15 cellular contexts compared by ENCODE assay signal in genomic region chr12:108131657-108132126, GRCh38. TPM values are rescaled to one million over a fixed set of nuclear protein-coding genes. Genes with fewer than 3 reads are reported as not detected.
DNase-seq lines count a peak whose midpoint lies in the region; ATAC-seq and TF ChIP-seq lines count a peak whose summit lies in the region.
"Had no signal": no experiment of that assay in that cellular context is flagged by ENCODE, and none has a peak within 500 bp of the region (broad histone marks: within the 10 kb centered on the region; RNA-seq: fewer than 3 reads in every experiment).

No MANE protein-coding gene starts in this region.

- peaks cover 0 to 15% (median 7%) of the 10 kb centered on the region in 11 experiments; a peak in 11 of 22 replicates for H4K20me1 ChIP-seq in BLaER1 treated with 17β-estradiol and CSF1 and Interleukin-3, amounts not matched to agents 10 nM and 100 nM
- H4K20me1 ChIP-seq in neural cell (ENCODE audit: insufficient read depth): no peaks in the 10 kb centered on the region

- H3K4me3 Mint-ChIP-seq in activated CD8-positive, alpha-beta T cell treated with anti-CD3 and anti-CD28 coated beads, Interleukin-2, amount 10 ng/mL, durations not matched to agents 7 days and 5 days: no peak overlapping the region
- H3K4me3 Mint-ChIP-seq: CD4-positive, alpha-beta memory T cell had no signal

- no peak overlapping the region for H3K27ac Mint-ChIP-seq in activated CD8-positive, alpha-beta T cell treated with anti-CD3 and anti-CD28 coated beads, Interleukin-2, amount 10 ng/mL, durations not matched to agents 7 days and 5 days
- H3K27ac Mint-ChIP-seq: CD4-positive, alpha-beta memory T cell had no signal

- CTCF ChIA-PET in activated CD8-positive, alpha-beta T cell treated with anti-CD3 and anti-CD28 coated beads, Interleukin-2, amount 10 ng/mL, durations not matched to agents 7 days and 5 days (lab: Charles Lee): no interaction called here

- H3K9ac ChIP-seq in BLaER1 treated with 17β-estradiol and CSF1 and Interleukin-3, amounts not matched to agents 10 nM and 100 nM: no peak overlapping the region
- H3K9ac ChIP-seq in neural cell (ENCODE audit: low read length): peak overlapping the region; percentile 13

- TF ChIP-seq RAD21 in neural cell (conservative IDR thresholded peaks at IDR 0.05): no peak

- H3K9me3 Mint-ChIP-seq in activated CD8-positive, alpha-beta T cell treated with anti-CD3 and anti-CD28 coated beads, Interleukin-2, amount 10 ng/mL, durations not matched to agents 7 days and 5 days (ENCODE audit: insufficient read depth): no peaks in the 10 kb centered on the region

- no peak for TF ChIP-seq EP300 in neural cell (conservative IDR thresholded peaks at IDR 0.05; ENCODE audit: poor library complexity, severe bottlenecking)

- no peak overlapping the region for H3K4me3 ChIP-seq in BLaER1 treated with 17β-estradiol and CSF1 and Interleukin-3, amounts not matched to agents 10 nM and 100 nM
- H3K4me3 ChIP-seq in dorsolateral prefrontal cortex (peak overlapping the region in 57 of 59 donors; percentile 14 to 76 (median 60)), neural cell (ENCODE audit: low read length) (peak overlapping the region; percentile 85)
- H3K4me3 ChIP-seq: HAP-1, SK-N-MC had no signal

- H3K36me3 ChIP-seq in BLaER1 treated with 17β-estradiol and CSF1 and Interleukin-3, amounts not matched to agents 10 nM and 100 nM: no peaks in the 10 kb centered on the region
- H3K36me3 ChIP-seq in neural cell (ENCODE audit: insufficient read depth, low read length): no peaks in the 10 kb centered on the region
- H3K36me3 ChIP-seq: HAP-1 had no signal

- no peak overlapping the region for H3K27ac ChIP-seq in BLaER1 treated with 17β-estradiol and CSF1 and Interleukin-3, amounts not matched to agents 10 nM and 100 nM
- H3K27ac ChIP-seq in dorsolateral prefrontal cortex: peak overlapping the region in 5 of 59 donors; percentile 3 to 91 (median 21)
- no peak overlapping the region for H3K27ac ChIP-seq in neural cell (ENCODE audit: low read length)
- H3K27ac ChIP-seq: SK-N-MC had no signal

- peaks cover 54% of the 10 kb centered on the region for H3K27me3 Mint-ChIP-seq in activated CD8-positive, alpha-beta T cell treated with anti-CD3 and anti-CD28 coated beads, Interleukin-2, amount 10 ng/mL, durations not matched to agents 7 days and 5 days (ENCODE audit: low read depth)

- POLR2A ChIA-PET in activated CD8-positive, alpha-beta T cell treated with anti-CD3 and anti-CD28 coated beads, Interleukin-2, amount 10 ng/mL, durations not matched to agents 7 days and 5 days (lab: Charles Lee): no interaction called here

- no peaks in the 10 kb centered on the region for H3K79me2 ChIP-seq in neural cell (replicated peaks; ENCODE audit: insufficient read depth, low read length)

- peaks cover 34 to 53% (median 47%) of the 10 kb centered on the region in 11 experiments for H3K27me3 ChIP-seq in BLaER1 treated with 17β-estradiol and CSF1 and Interleukin-3, amounts not matched to agents 10 nM and 100 nM
- H3K27me3 ChIP-seq in dorsolateral prefrontal cortex: peaks cover 0 to 33% (median 5%) of the 10 kb centered on the region in 45 donors
- no peaks in the 10 kb centered on the region for H3K27me3 ChIP-seq in neural cell (ENCODE audit: insufficient read depth, low read depth, low read length)

- H3K4me1 Mint-ChIP-seq in activated CD8-positive, alpha-beta T cell treated with anti-CD3 and anti-CD28 coated beads, Interleukin-2, amount 10 ng/mL, durations not matched to agents 7 days and 5 days (ENCODE audit: low read depth): no peaks in the 10 kb centered on the region

- H2AFZ ChIP-seq in neural cell (ENCODE audit: low read depth, low read length): no peak overlapping the region

- peak overlapping the region in 8 of 11 experiments; percentile 1 to 28 (median 14); a peak in 4 of 22 replicates for H3K4me2 ChIP-seq in BLaER1 treated with 17β-estradiol and CSF1 and Interleukin-3, amounts not matched to agents 10 nM and 100 nM
- peak overlapping the region; percentile 34 for H3K4me2 ChIP-seq in neural cell (ENCODE audit: low read length)

- no peaks in the 10 kb centered on the region for H3K9me3 ChIP-seq in BLaER1 treated with 17β-estradiol and CSF1 and Interleukin-3, amounts not matched to agents 10 nM and 100 nM (replicated peaks in 1 of 11)
- no peaks in the 10 kb centered on the region for H3K9me3 ChIP-seq in neural cell (ENCODE audit: low read length)
- H3K9me3 ChIP-seq: HAP-1 had no signal

- H3K9me2 ChIP-seq in neural cell (ENCODE audit: insufficient read depth, low read length): no peaks in the 10 kb centered on the region

- no peaks in the 10 kb centered on the region for H3F3A ChIP-seq in neural cell (ENCODE audit: insufficient read depth, low read length, poor library complexity, severe bottlenecking)

- no peak for ATAC-seq in activated CD8-positive, alpha-beta T cell treated with anti-CD3 and anti-CD28 coated beads, Interleukin-2, amount 10 ng/mL, durations not matched to agents 7 days and 5 days

- peak; percentile 34 for DNase-seq in NCI-H187 treated with DMSO at 0.1 percent for 48 hours (lab: John Stamatoyannopoulos, UW)
- peak in 2 of 10 donors; percentile 21 to 51 for DNase-seq in dorsolateral prefrontal cortex
- DNase-seq in NCI-H128 (lab: John Stamatoyannopoulos, UW; ENCODE audit: unreplicated experiment): no peak
- DNase-seq in activated CD8-positive, alpha-beta T cell treated with anti-CD3 and anti-CD28 coated beads, Interleukin-2, amount 10 ng/mL, durations not matched to agents 7 days and 5 days: no peak
- DNase-seq in HCEC 1CT: no peak
- DNase-seq in activated T-cell treated with anti-CD3 and anti-CD28 coated beads, Interleukin-2, amount 50 U/mL, for 48 hours: no peak
- DNase-seq: Calu3; CD4-positive, alpha-beta memory T cell; DMS79 treated with DMSO at 0.1 percent for 48 hours; KBM-7; NCI-H510A treated with DMSO at 0.1 percent for 48 hours had no signal

- H3K36me3 Mint-ChIP-seq in activated CD8-positive, alpha-beta T cell treated with anti-CD3 and anti-CD28 coated beads, Interleukin-2, amount 10 ng/mL, durations not matched to agents 7 days and 5 days (ENCODE audit: low read depth): no peaks in the 10 kb centered on the region
- H3K36me3 Mint-ChIP-seq: CD4-positive, alpha-beta memory T cell had no signal

- intact Hi-C loops in dorsolateral prefrontal cortex (cut with DNase I): no loop called here

- no peak for TF ChIP-seq CTCF in dorsolateral prefrontal cortex (IDR thresholded peaks at IDR 0.05 in 54 of 56, conservative IDR thresholded peaks at IDR 0.05 in 2 of 56; ENCODE audit: low read depth in 1 of 56, partially characterized antibody in 56 of 56)
- TF ChIP-seq CTCF in neural cell (IDR thresholded peaks at IDR 0.05; ENCODE audit: poor library complexity, severe bottlenecking): no peak

- H3K4me1 ChIP-seq in BLaER1 treated with 17β-estradiol and CSF1 and Interleukin-3, amounts not matched to agents 10 nM and 100 nM: peaks cover 0 to 33% (median 15%) of the 10 kb centered on the region in 10 experiments; a peak in 16 of 20 replicates
- H3K4me1 ChIP-seq: HAP-1 had no signal

TF ChIP-seq in neural cell, 6 proteins besides CTCF, POLR2A, EP300 and RAD21:
- TF ChIP-seq, protein P1, sequence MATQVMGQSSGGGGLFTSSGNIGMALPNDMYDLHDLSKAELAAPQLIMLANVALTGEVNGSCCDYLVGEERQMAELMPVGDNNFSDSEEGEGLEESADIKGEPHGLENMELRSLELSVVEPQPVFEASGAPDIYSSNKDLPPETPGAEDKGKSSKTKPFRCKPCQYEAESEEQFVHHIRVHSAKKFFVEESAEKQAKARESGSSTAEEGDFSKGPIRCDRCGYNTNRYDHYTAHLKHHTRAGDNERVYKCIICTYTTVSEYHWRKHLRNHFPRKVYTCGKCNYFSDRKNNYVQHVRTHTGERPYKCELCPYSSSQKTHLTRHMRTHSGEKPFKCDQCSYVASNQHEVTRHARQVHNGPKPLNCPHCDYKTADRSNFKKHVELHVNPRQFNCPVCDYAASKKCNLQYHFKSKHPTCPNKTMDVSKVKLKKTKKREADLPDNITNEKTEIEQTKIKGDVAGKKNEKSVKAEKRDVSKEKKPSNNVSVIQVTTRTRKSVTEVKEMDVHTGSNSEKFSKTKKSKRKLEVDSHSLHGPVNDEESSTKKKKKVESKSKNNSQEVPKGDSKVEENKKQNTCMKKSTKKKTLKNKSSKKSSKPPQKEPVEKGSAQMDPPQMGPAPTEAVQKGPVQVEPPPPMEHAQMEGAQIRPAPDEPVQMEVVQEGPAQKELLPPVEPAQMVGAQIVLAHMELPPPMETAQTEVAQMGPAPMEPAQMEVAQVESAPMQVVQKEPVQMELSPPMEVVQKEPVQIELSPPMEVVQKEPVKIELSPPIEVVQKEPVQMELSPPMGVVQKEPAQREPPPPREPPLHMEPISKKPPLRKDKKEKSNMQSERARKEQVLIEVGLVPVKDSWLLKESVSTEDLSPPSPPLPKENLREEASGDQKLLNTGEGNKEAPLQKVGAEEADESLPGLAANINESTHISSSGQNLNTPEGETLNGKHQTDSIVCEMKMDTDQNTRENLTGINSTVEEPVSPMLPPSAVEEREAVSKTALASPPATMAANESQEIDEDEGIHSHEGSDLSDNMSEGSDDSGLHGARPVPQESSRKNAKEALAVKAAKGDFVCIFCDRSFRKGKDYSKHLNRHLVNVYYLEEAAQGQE (IDR thresholded peaks at IDR 0.05; ENCODE audit: borderline replicate concordance): no peak
- TF ChIP-seq POLR2AphosphoS5 (IDR thresholded peaks at IDR 0.05) (no peak), TAF1 (IDR thresholded peaks at IDR 0.05; ENCODE audit: low read depth) (no peak), SMC3 (conservative IDR thresholded peaks at IDR 0.05; ENCODE audit: poor library complexity) (peak; percentile 18)

RNA-seq across cellular contexts. Expression of gene WSCD2, which starts 2.6 kb away (rescaled TPM):
- total RNA-seq in dorsolateral prefrontal cortex: 10 to 100 TPM; 15.4 to 68.3 (median 43.9) TPM
- polyA plus RNA-seq in neural cell: 5.8 and 7.8 TPM in 2 replicates
- 19.5 and 25.0 TPM in 2 replicates for polyA minus RNA-seq in neural cell
- total RNA-seq in activated CD8-positive, alpha-beta T cell treated with anti-CD3 and anti-CD28 coated beads, Interleukin-2, amount 10 ng/mL, durations not matched to agents 7 days and 5 days: not detected
- total RNA-seq: Calu3; CD4-positive, alpha-beta memory T cell had no signal
- polyA plus RNA-seq: CD4-positive, alpha-beta memory T cell had no signal

Comparison
In these comparisons a context has a peak if more than half of its experiments do, and no peak if none do; other contexts are left out.
1. H3K4me3 ChIP-seq: peak in dorsolateral prefrontal cortex (57 of 59) and neural cell (single experiment); none in BLaER1 treated with 17β-estradiol and CSF1 and Interleukin-3, amounts not matched to agents 10 nM and 100 nM (0 of 10).
2. RNA of gene WSCD2, which starts 2.6 kb away (total RNA-seq): 15.4 to 68.3 TPM in dorsolateral prefrontal cortex; not detected in activated CD8-positive, alpha-beta T cell treated with anti-CD3 and anti-CD28 coated beads, Interleukin-2, amount 10 ng/mL, durations not matched to agents 7 days and 5 days; every median in the first group is over 10 times any median in the second.